ENCODE assay signal across 20 cellular contexts in the genomic region with DNA sequence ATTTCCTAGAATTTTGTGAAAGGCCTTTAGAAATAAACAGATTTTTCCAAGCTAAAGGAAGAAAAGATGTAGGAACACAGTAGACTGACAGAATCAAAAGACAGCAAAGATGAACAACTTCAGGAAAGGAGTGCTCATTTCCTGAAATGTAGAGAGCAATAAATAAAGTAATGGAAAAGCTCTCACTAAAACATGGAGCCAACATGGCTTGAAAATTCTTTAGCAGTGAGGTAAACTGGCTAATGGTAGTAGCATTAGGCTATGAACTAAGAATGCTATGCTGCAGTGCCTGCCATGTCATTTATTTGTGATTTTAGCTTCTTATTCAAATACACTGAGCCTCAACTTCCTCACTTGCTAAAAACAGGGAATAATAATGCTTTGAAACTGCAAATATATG.
DNase-seq lines count a peak whose midpoint lies in the region; ATAC-seq and TF ChIP-seq lines count a peak whose summit lies in the region.
"Had no signal": no experiment of that assay in that cellular context is flagged by ENCODE, and none has a peak within 500 bp of the region (broad histone marks: within the 10 kb centered on the region; RNA-seq: fewer than 3 reads in every experiment).

No MANE protein-coding gene starts in this region.

- no peak overlapping the region for H2AFZ ChIP-seq in IMR-90 (replicated peaks; ENCODE audit: low read length, poor library complexity)

- in situ Hi-C loops in IMR-90 (cut with MboI; ENCODE audit: low sequenced_read_pairs) (no loop called here), transverse colon (cut with MboI; ENCODE audit: low pct_ligation_motif_present in 1 of 4, low pct_unique_long_range_greater_than_20kb in 1 of 4, low sequenced_read_pairs in 3 of 4) (no loop called here)

- H3K4me3 ChIP-seq in AG04450 (ENCODE audit: low read depth, low read length) = no peak overlapping the region
- no peak overlapping the region for H3K4me3 ChIP-seq in IMR-90 (ENCODE audit: insufficient read depth, low read depth, low read length)
- no peak overlapping the region for H3K4me3 ChIP-seq in epithelial cell of esophagus (ENCODE audit: low read length)
- H3K4me3 ChIP-seq in transverse colon = no peak overlapping the region
- H3K4me3 ChIP-seq: esophagus squamous epithelium, prostate gland had no signal

- 0 out of 2 replicates have a peak, but pooled peaks cover 2% of the 10 kb centered on the region for H3K4me1 ChIP-seq in IMR-90 (ENCODE audit: control insufficient read depth, insufficient read depth, low read length)
- H3K4me1 ChIP-seq in transverse colon = peaks cover 0 to 28% (median 17%) of the 10 kb centered on the region in 4 donors
- H3K4me1 ChIP-seq: prostate gland had no signal

- DNase-seq in AG04450 (ENCODE audit: low read depth, low spot score) (peak; percentile 32), IMR-90 (peak; percentile 75), epithelial cell of esophagus (ENCODE audit: low read depth) (peak; percentile 21), lung microvascular endothelial cell (ENCODE audit: low read depth in 2 of 2) (peak; percentile 46 to 65), transverse colon (no peak), NCI-H82 treated with DMSO at 0.1 percent for 48 hours (lab: John Stamatoyannopoulos, UW; ENCODE audit: unreplicated experiment) (no peak), NCI-H1694 treated with DMSO at 0.1 percent for 48 hours (lab: John Stamatoyannopoulos, UW) (no peak)
- DNase-seq: activated CD8-positive, alpha-beta T cell treated with anti-CD3 and anti-CD28 coated beads, Interleukin-2, amount 10 ng/mL, durations not matched to agents 7 days and 5 days; CD8-positive, alpha-beta memory T cell; DND-41; esophagus squamous epithelium; NCI-H2081 treated with DMSO at 0.1 percent for 48 hours; NCI-H510A; nephron progenitor cell; small intestine; stimulated activated CD4-positive, alpha-beta T cell treated with anti-CD3 and anti-CD28 coated beads, Interleukin-4, amount 100 ng/mL, for 4 hours; T1000 had no signal

- no peak overlapping the region for H2BK20ac ChIP-seq in IMR-90 (ENCODE audit: low read depth, low read length)

- no peak overlapping the region for H4K8ac ChIP-seq in IMR-90 (ENCODE audit: low read depth in 2 of 2, low read length in 2 of 2)

- H2BK120ac ChIP-seq in IMR-90 (ENCODE audit: low read depth, low read length) = peak overlapping the region; percentile 28

- no TSS peak for BruUV-seq in IMR-90 (replicated peaks; lab: Mats Ljungman, UMichigan)

- TF ChIP-seq POLR2A in IMR-90 (IDR thresholded peaks at IDR 0.05; ENCODE audit: low read depth, low read length) = no peak
- TF ChIP-seq POLR2A in transverse colon (IDR thresholded peaks at IDR 0.05) = no peak

- no peaks in the 10 kb centered on the region for H3K36me3 ChIP-seq in IMR-90 (ENCODE audit: control insufficient read depth, insufficient read depth, low read length)
- H3K36me3 ChIP-seq in transverse colon = no peaks in the 10 kb centered on the region
- H3K36me3 ChIP-seq: esophagus squamous epithelium, prostate gland had no signal

- H3K27ac ChIP-seq in AG04450 (ENCODE audit: low read depth, low read length) = no peak overlapping the region
- no peak overlapping the region for H3K27ac ChIP-seq in IMR-90 (ENCODE audit: insufficient read depth, low read length)
- no peak overlapping the region for H3K27ac ChIP-seq in transverse colon
- H3K27ac ChIP-seq: esophagus squamous epithelium, prostate gland, RWPE1 had no signal

- H3K23ac ChIP-seq in IMR-90 (ENCODE audit: low read depth, low read length) = no peak overlapping the region

- no peaks in the 10 kb centered on the region for H3K79me1 ChIP-seq in IMR-90 (ENCODE audit: low read depth in 1 of 2, low read length in 2 of 2)

- POLR2A ChIA-PET in AG04450 (lab: Yijun Ruan, JAX) = no interaction called here
- POLR2A ChIA-PET in IMR-90 (lab: Charles Lee; ENCODE audit: unreplicated experiment) = no interaction called here

- H2BK15ac ChIP-seq in IMR-90 (ENCODE audit: low read depth, low read length) = no peak overlapping the region

- dilution Hi-C loops in IMR-90 (cut with HindIII; ENCODE audit: low sequenced_read_pairs, unreplicated experiment) = no loop called here

- no peak overlapping the region for H3K18ac ChIP-seq in IMR-90 (ENCODE audit: low read depth, low read length)

- intact Hi-C loops in IMR-90 (cut with micrococcal nuclease) (no loop called here), transverse colon (cut with DNase I; ENCODE audit: low total_unique reads) (no loop called here)

- no peaks in the 10 kb centered on the region for H3K9me1 ChIP-seq in IMR-90 (ENCODE audit: insufficient read depth, low read length)

- H4K5ac ChIP-seq in IMR-90 (ENCODE audit: low read depth, low read length) = no peak overlapping the region

- H3K27me3 ChIP-seq in AG04450 (ENCODE audit: control insufficient read depth, insufficient read depth, low read length) (no peaks in the 10 kb centered on the region), IMR-90 (ENCODE audit: control insufficient read depth, insufficient read depth, low read length) (no peaks in the 10 kb centered on the region), transverse colon (no peaks in the 10 kb centered on the region)
- H3K27me3 ChIP-seq: esophagus squamous epithelium had no signal

- no peak for TF ChIP-seq RAD21 in IMR-90 (IDR thresholded peaks at IDR 0.05; ENCODE audit: low read length)

- H3K14ac ChIP-seq in IMR-90 (replicated peaks; ENCODE audit: low read depth, low read length) = no peak overlapping the region

- no peak overlapping the region for H3K9ac ChIP-seq in IMR-90 (ENCODE audit: low read depth, low read length)

- no peaks in the 10 kb centered on the region for H4K20me1 ChIP-seq in IMR-90 (ENCODE audit: insufficient read depth, low read length)

- no peak overlapping the region for H2BK5ac ChIP-seq in IMR-90 (ENCODE audit: low read depth, low read length, poor library complexity, severe bottlenecking)

- H3K56ac ChIP-seq in IMR-90 (ENCODE audit: extremely low read depth, insufficient read depth, low read length) = no peak overlapping the region

- no peak overlapping the region for H2AK9ac ChIP-seq in IMR-90 (replicated peaks; ENCODE audit: low read depth, low read length, poor library complexity)

- no peak overlapping the region for H2AK5ac ChIP-seq in IMR-90 (ENCODE audit: low read depth, low read length)

- TF ChIP-seq CTCF in AG04450 (IDR thresholded peaks at IDR 0.05; ENCODE audit: low read depth, low read length) (no peak), IMR-90 (conservative IDR thresholded peaks at IDR 0.05; ENCODE audit: low read depth, low read length) (no peak), epithelial cell of esophagus (IDR thresholded peaks at IDR 0.05; ENCODE audit: insufficient read depth, low read depth, low read length, missing control alignments) (no peak), transverse colon (IDR thresholded peaks at IDR 0.05) (no peak)

- H3K4ac ChIP-seq in IMR-90 (ENCODE audit: low read depth, low read length) = no peak overlapping the region

- no peak overlapping the region for H3K4me2 ChIP-seq in IMR-90 (ENCODE audit: low read depth, low read length)

- H3K9me3 ChIP-seq in AG04450 (ENCODE audit: control insufficient read depth, insufficient read depth, low read length) = no peaks in the 10 kb centered on the region
- no peaks in the 10 kb centered on the region for H3K9me3 ChIP-seq in IMR-90 (ENCODE audit: control insufficient read depth, insufficient read depth, low read length)
- no peaks in the 10 kb centered on the region for H3K9me3 ChIP-seq in transverse colon
- H3K9me3 ChIP-seq: esophagus squamous epithelium, prostate gland had no signal

- no peak for TF ChIP-seq EP300 in transverse colon (IDR thresholded peaks at IDR 0.05; ENCODE audit: low read depth)

- H4K91ac ChIP-seq in IMR-90 (ENCODE audit: insufficient read depth, low read depth, low read length) = no peak overlapping the region

- CTCF ChIA-PET in AG04450 (lab: Charles Lee) (interaction anchor here (0.6 to 1.8 kb wide), 2 partner anchors 43 to 190 kb away, joined by 3 to 7 read pairs; no protein-coding TSS in a partner anchor), IMR-90 (lab: Yijun Ruan, JAX) (interaction anchor here (0.9 kb wide), 1 partner anchor 34 kb away, joined by 5 read pairs; no protein-coding TSS in a partner anchor)

- ATAC-seq in IMR-90 (ENCODE audit: low read depth) (peak; percentile 82), GM18517 (IDR thresholded peaks at IDR 0.05; ENCODE audit: unreplicated experiment) (no peak)
- ATAC-seq: activated CD8-positive, alpha-beta T cell treated with anti-CD3 and anti-CD28 coated beads, Interleukin-2, amount 10 ng/mL, durations not matched to agents 7 days and 5 days had no signal

TF ChIP-seq in IMR-90, 13 proteins besides CTCF, POLR2A, EP300 and RAD21:
- TF ChIP-seq MAFK (IDR thresholded peaks at IDR 0.05; ENCODE audit: low read depth, low read length) = no peak
- no peak for TF ChIP-seq RFX5 (IDR thresholded peaks at IDR 0.05; ENCODE audit: low read depth, low read length)
- no peak for TF ChIP-seq NFE2L2 (IDR thresholded peaks at IDR 0.05; ENCODE audit: low read depth, low read length)
- TF ChIP-seq ELK1 (IDR thresholded peaks at IDR 0.05; ENCODE audit: borderline replicate concordance, low read depth, low read length) = no peak
- TF ChIP-seq RCOR1 (IDR thresholded peaks at IDR 0.05; ENCODE audit: insufficient replicate concordance, low read length) = no peak
- no peak for TF ChIP-seq FOS (IDR thresholded peaks at IDR 0.05; ENCODE audit: low read depth, low read length)
- no peak for TF ChIP-seq CEBPB (IDR thresholded peaks at IDR 0.05; ENCODE audit: low read depth, low read length)

Comparison
In these comparisons a context has a peak if more than half of its experiments do, and no peak if none do; other contexts are left out.
1. DNase-seq: peak in AG04450 (single experiment), IMR-90 (single experiment), epithelial cell of esophagus (single experiment) and lung microvascular endothelial cell (2 of 2); none in transverse colon (single experiment), NCI-H82 treated with DMSO at 0.1 percent for 48 hours (single experiment) and NCI-H1694 treated with DMSO at 0.1 percent for 48 hours (single experiment).